8 cellular contexts compared by ENCODE assay signal in genomic region chr19:36139120-36139472, GRCh38. TPM values are rescaled to one million over a fixed set of nuclear protein-coding genes. Genes with fewer than 3 reads are reported as not detected.
DNase-seq lines count a peak whose midpoint lies in the region; ATAC-seq and TF ChIP-seq lines count a peak whose summit lies in the region.

No MANE protein-coding gene starts in this region.

- TF ChIP-seq RAD21 in IMR-90 (IDR thresholded peaks at IDR 0.05; ENCODE audit: low read length) = no peak

- peak overlapping the region; percentile 69; the same call in 1 of the 2 replicates for H2AK5ac ChIP-seq in IMR-90 (ENCODE audit: low read depth, low read length)

- H3K14ac ChIP-seq in IMR-90 (replicated peaks; ENCODE audit: low read depth, low read length) = peak overlapping the region; percentile 59; the same call in 1 of the 2 replicates

- CTCF ChIA-PET in IMR-90 (lab: Yijun Ruan, JAX) = interaction anchor here (1.2 kb wide), 1 partner anchor 11 kb away, joined by 4 read pairs; no protein-coding TSS in a partner anchor

- H3K9me3 ChIP-seq in IMR-90 (ENCODE audit: control insufficient read depth, insufficient read depth, low read length) (no peaks in the 10 kb centered on the region), mucosa of rectum (ENCODE audit: control insufficient read depth in 2 of 2, low read length in 2 of 2) (no peaks in the 10 kb centered on the region)

- H2BK15ac ChIP-seq in IMR-90 (ENCODE audit: low read depth, low read length) = peak overlapping the region; percentile 68; the same call in 1 of the 3 replicates

- POLR2A ChIA-PET in IMR-90 (lab: Charles Lee; ENCODE audit: unreplicated experiment) = interaction anchor here (0.6 kb wide), 1 partner anchor 21 kb away, joined by 17 read pairs; no protein-coding TSS in a partner anchor

- H3K4me1 ChIP-seq in IMR-90 (ENCODE audit: control insufficient read depth, insufficient read depth, low read length) = peaks cover 10% of the 10 kb centered on the region
- peaks cover 17 to 26% of the 10 kb centered on the region in 2 donors for H3K4me1 ChIP-seq in mucosa of rectum (ENCODE audit: control insufficient read depth in 2 of 2, insufficient read depth in 2 of 2, low read length in 2 of 2)

- peak overlapping the region; percentile 69; the same call in 1 of the 2 replicates for H3K56ac ChIP-seq in IMR-90 (ENCODE audit: extremely low read depth, insufficient read depth, low read length)

- peak overlapping the region; percentile 76 to 92; a peak in 3 of 4 replicates for H4K8ac ChIP-seq in IMR-90 (ENCODE audit: low read depth in 2 of 2, low read length in 2 of 2)

- 0 out of 2 replicates have a peak overlapping the region, but pooled peaks have one; percentile 10 for H3K18ac ChIP-seq in IMR-90 (ENCODE audit: low read depth, low read length)

- H3K36me3 ChIP-seq in IMR-90 (ENCODE audit: control insufficient read depth, insufficient read depth, low read length) (peaks cover 14% of the 10 kb centered on the region), mucosa of rectum (ENCODE audit: control insufficient read depth in 2 of 2, insufficient read depth in 2 of 2, low read length in 2 of 2) (peaks cover 14 to 16% of the 10 kb centered on the region in 2 donors)

- BruUV-seq in IMR-90 (replicated peaks; lab: Mats Ljungman, UMichigan) = no TSS peak

- H2BK120ac ChIP-seq in IMR-90 (ENCODE audit: low read depth, low read length) = 0 out of 2 replicates have a peak overlapping the region, but pooled peaks have one; percentile 56

- H3K23ac ChIP-seq in IMR-90 (ENCODE audit: low read depth, low read length) = peak overlapping the region; percentile 0; the same call in 1 of the 2 replicates

- peak overlapping the region; percentile 86 for H2BK5ac ChIP-seq in IMR-90 (ENCODE audit: low read depth, low read length, poor library complexity, severe bottlenecking)

- in situ Hi-C loops in IMR-90 (cut with MboI; ENCODE audit: low sequenced_read_pairs) = no loop called here

- peak overlapping the region; percentile 96 for H2AFZ ChIP-seq in IMR-90 (replicated peaks; ENCODE audit: low read length, poor library complexity)

- no peak for ATAC-seq in IMR-90 (ENCODE audit: low read depth)
- no peak for ATAC-seq in HG02884 (IDR thresholded peaks at IDR 0.05; ENCODE audit: unreplicated experiment)

- H3K4me2 ChIP-seq in IMR-90 (ENCODE audit: low read depth, low read length) = peak overlapping the region; percentile 85

- peaks cover 23 to 32% of the 10 kb centered on the region in 2 experiments for H3K79me1 ChIP-seq in IMR-90 (ENCODE audit: low read depth in 1 of 2, low read length in 2 of 2)

- no peak overlapping the region for H2BK20ac ChIP-seq in IMR-90 (ENCODE audit: low read depth, low read length)

- H4K91ac ChIP-seq in IMR-90 (ENCODE audit: insufficient read depth, low read depth, low read length) = peak overlapping the region; percentile 64; the same call in 1 of the 2 replicates

- no peak for TF ChIP-seq POLR2A in IMR-90 (IDR thresholded peaks at IDR 0.05; ENCODE audit: low read depth, low read length)

- TF ChIP-seq CTCF in 22Rv1 (IDR thresholded peaks at IDR 0.05) = no peak
- TF ChIP-seq CTCF in IMR-90 (conservative IDR thresholded peaks at IDR 0.05; ENCODE audit: low read depth, low read length) = no peak

- peak overlapping the region; percentile 50 for H3K4ac ChIP-seq in IMR-90 (ENCODE audit: low read depth, low read length)

- peak overlapping the region; percentile 96 for H3K4me3 ChIP-seq in IMR-90 (ENCODE audit: insufficient read depth, low read depth, low read length)
- peak overlapping the region; percentile 98 to 99 for H3K4me3 ChIP-seq in mucosa of rectum (ENCODE audit: low read length in 2 of 2)

- peak overlapping the region; percentile 99 for H3K27ac ChIP-seq in 22Rv1
- peak overlapping the region; percentile 88 for H3K27ac ChIP-seq in IMR-90 (ENCODE audit: insufficient read depth, low read length)
- peak overlapping the region; percentile 94 for H3K27ac ChIP-seq in caudate nucleus (ENCODE audit: low read depth, low read length)
- H3K27ac ChIP-seq in mucosa of rectum (ENCODE audit: low read depth in 2 of 2, low read length in 2 of 2) = peak overlapping the region; percentile 99 to 100

- intact Hi-C loops in IMR-90 (cut with micrococcal nuclease) = no loop called here

- no peaks in the 10 kb centered on the region for H3K27me3 ChIP-seq in IMR-90 (ENCODE audit: control insufficient read depth, insufficient read depth, low read length)
- H3K27me3 ChIP-seq in mucosa of rectum (ENCODE audit: control insufficient read depth in 2 of 2, insufficient read depth in 2 of 2, low read length in 2 of 2) = no peaks in the 10 kb centered on the region

- H4K20me1 ChIP-seq in IMR-90 (ENCODE audit: insufficient read depth, low read length) = peaks cover 21% of the 10 kb centered on the region

- dilution Hi-C loops in IMR-90 (cut with HindIII; ENCODE audit: low sequenced_read_pairs, unreplicated experiment) = no loop called here

- peak overlapping the region; percentile 86 for H2AK9ac ChIP-seq in IMR-90 (replicated peaks; ENCODE audit: low read depth, low read length, poor library complexity)

- H3K9ac ChIP-seq in IMR-90 (ENCODE audit: low read depth, low read length) (peak overlapping the region; percentile 82), mucosa of rectum (ENCODE audit: low read depth in 1 of 2, low read length in 2 of 2) (peak overlapping the region; percentile 100)

- H3K9me1 ChIP-seq in IMR-90 (ENCODE audit: insufficient read depth, low read length) = peaks cover 6% of the 10 kb centered on the region

- H4K5ac ChIP-seq in IMR-90 (ENCODE audit: low read depth, low read length) = peak overlapping the region; percentile 82

- DNase-seq in IMR-90 (no peak), caudate nucleus (lab: John Stamatoyannopoulos, UW) (no peak), amniotic stem cell (lab: John Stamatoyannopoulos, UW) (no peak), NCI-H2227 (lab: John Stamatoyannopoulos, UW; ENCODE audit: unreplicated experiment) (no peak)
- DNase-seq in stimulated activated CD4-positive, alpha-beta T cell treated with anti-CD3 and anti-CD28 coated beads, Interleukin-4, amount 100 ng/mL, for 4 hours = no peak

- WGBS in IMR-90 (ENCODE audit: extremely low coverage in 2 of 2, insufficient read length in 1 of 2), 2 experiments = no CpG with 5 or more reads among the region's 7 CpGs

TF ChIP-seq in IMR-90, 13 proteins besides CTCF, POLR2A, EP300 and RAD21:
- TF ChIP-seq RFX5 (IDR thresholded peaks at IDR 0.05; ENCODE audit: low read depth, low read length) (no peak), FOS (IDR thresholded peaks at IDR 0.05; ENCODE audit: low read depth, low read length) (no peak), MAZ (IDR thresholded peaks at IDR 0.05; ENCODE audit: borderline replicate concordance, low read depth, low read length) (no peak)

RNA-seq across cellular contexts. Expression of gene CAPNS1, which starts 0.8 kb away (rescaled TPM):
- total RNA-seq in IMR-90 (2012; rRNA removed) = 436 and 504 TPM in 2 replicates
- polyA plus RNA-seq in IMR-90 (2012; rRNA removed) = 988 and 1,060 TPM in 2 replicates
- polyA plus RNA-seq in IMR-90 (2012; cell fraction: cytosol; rRNA removed) = 249 and 1,026 TPM in 2 replicates
- 364 and 458 TPM in 2 replicates for polyA plus RNA-seq in IMR-90 (2012; cell fraction: nucleus; rRNA removed; ENCODE audit: low replicate concordance)

RNA-seq across cellular contexts. Expression of gene COX7A1, which starts 13.2 kb away (rescaled TPM):
- 0.54 and 1.1 TPM in 2 replicates for total RNA-seq in IMR-90 (2012; rRNA removed)
- polyA plus RNA-seq in IMR-90 (2012; rRNA removed) = 6.9 and 8.4 TPM in 2 replicates
- polyA plus RNA-seq in IMR-90 (2012; cell fraction: cytosol; rRNA removed) = 2.9 and 3.3 TPM in 2 replicates
- 1.3 and 1.6 TPM in 2 replicates for polyA plus RNA-seq in IMR-90 (2012; cell fraction: nucleus; rRNA removed; ENCODE audit: low replicate concordance)

RNA-seq across cellular contexts. Expression of gene TBCB, which starts 23.8 kb away (rescaled TPM):
- 182 and 185 TPM in 2 replicates for total RNA-seq in IMR-90 (2012; rRNA removed)
- polyA plus RNA-seq in IMR-90 (2012; rRNA removed) = 269 and 315 TPM in 2 replicates
- 337 and 453 TPM in 2 replicates for polyA plus RNA-seq in IMR-90 (2012; cell fraction: cytosol; rRNA removed)
- polyA plus RNA-seq in IMR-90 (2012; cell fraction: nucleus; rRNA removed; ENCODE audit: low replicate concordance) = 251 and 260 TPM in 2 replicates

RNA-seq across cellular contexts. Expression of gene POLR2I, which starts 24.4 kb away (rescaled TPM):
- 35.8 and 48.3 TPM in 2 replicates for total RNA-seq in IMR-90 (2012; rRNA removed)
- polyA plus RNA-seq in IMR-90 (2012; rRNA removed) = 59.7 and 105 TPM in 2 replicates
- polyA plus RNA-seq in IMR-90 (2012; cell fraction: cytosol; rRNA removed) = 63.5 and 75.8 TPM in 2 replicates
- polyA plus RNA-seq in IMR-90 (2012; cell fraction: nucleus; rRNA removed; ENCODE audit: low replicate concordance) = 19.1 and 24.4 TPM in 2 replicates

RNA-seq across cellular contexts. Expression of gene OVOL3, which starts 28.2 kb away (rescaled TPM):
- not detected in 2 replicates for total RNA-seq in IMR-90 (2012; rRNA removed)
- not detected in 2 replicates for polyA plus RNA-seq in IMR-90 (2012; rRNA removed)
- not detected in 2 replicates for polyA plus RNA-seq in IMR-90 (2012; cell fraction: cytosol; rRNA removed)
- 0.13 TPM in 1 of 2 replicates, not detected in the other for polyA plus RNA-seq in IMR-90 (2012; cell fraction: nucleus; rRNA removed; ENCODE audit: low replicate concordance)
